ENCODE assay signal across 21 cellular contexts in the genomic region with DNA sequence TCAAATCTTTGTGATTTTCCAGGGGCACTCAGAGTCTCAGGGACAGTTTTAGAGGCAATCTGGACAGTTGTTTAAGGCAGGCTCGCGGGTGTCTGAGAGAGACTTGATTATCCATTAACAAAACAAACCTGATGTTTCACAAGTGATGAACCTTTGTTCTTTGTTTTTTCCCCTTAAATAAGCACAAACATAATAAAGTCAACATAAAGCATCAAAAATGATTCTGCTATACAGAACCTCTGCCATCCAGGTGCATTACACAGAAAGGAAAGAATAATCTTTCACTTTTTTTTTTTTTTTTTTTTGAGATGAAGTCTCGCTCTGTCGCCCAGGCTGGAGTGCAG. TPM values are rescaled to one million over a fixed set of nuclear protein-coding genes. Genes with fewer than 3 reads are reported as not detected.
DNase-seq lines count a peak whose midpoint lies in the region; ATAC-seq and TF ChIP-seq lines count a peak whose summit lies in the region.
"Had no signal": no experiment of that assay in that cellular context is flagged by ENCODE, and none has a peak within 500 bp of the region (broad histone marks: within the 10 kb centered on the region; RNA-seq: fewer than 3 reads in every experiment).

No MANE protein-coding gene starts in this region.

- TF ChIP-seq CTCF in CD8-positive, alpha-beta T cell (IDR thresholded peaks at IDR 0.05) = no peak
- TF ChIP-seq CTCF in mesothelial cell of epicardium (IDR thresholded peaks at IDR 0.05; ENCODE audit: unreplicated experiment) = no peak

- peaks cover 7% of the 10 kb centered on the region for H3K36me3 Mint-ChIP-seq in CD8-positive, alpha-beta T cell
- H3K36me3 Mint-ChIP-seq in mesothelial cell of epicardium = peaks cover 5% of the 10 kb centered on the region

- no peaks in the 10 kb centered on the region for H3K27me3 Mint-ChIP-seq in CD8-positive, alpha-beta T cell (ENCODE audit: low read depth)
- no peaks in the 10 kb centered on the region for H3K27me3 Mint-ChIP-seq in mesothelial cell of epicardium (ENCODE audit: low read depth)

- H3K4me1 Mint-ChIP-seq in CD8-positive, alpha-beta T cell (ENCODE audit: low read depth) = peaks cover 32% of the 10 kb centered on the region
- peaks cover 13% of the 10 kb centered on the region for H3K4me1 Mint-ChIP-seq in mesothelial cell of epicardium

- no peaks in the 10 kb centered on the region for H3K27me3 ChIP-seq in CD8-positive, alpha-beta T cell (ENCODE audit: insufficient read depth, low read length)
- H3K27me3 ChIP-seq in endocrine pancreas (ENCODE audit: control insufficient read depth, insufficient read depth, low read length) = no peaks in the 10 kb centered on the region
- H3K27me3 ChIP-seq: BLaER1 treated with 17β-estradiol and CSF1 and Interleukin-3, amounts not matched to agents 10 nM and 100 nM had no signal

- H3K4me1 ChIP-seq in CD8-positive, alpha-beta T cell (ENCODE audit: insufficient read depth, low read length) = peaks cover 7% of the 10 kb centered on the region
- H3K4me1 ChIP-seq in endocrine pancreas (ENCODE audit: control insufficient read depth, insufficient read depth, low read length) = no peaks in the 10 kb centered on the region
- H3K4me1 ChIP-seq: HAP-1 had no signal

- intact Hi-C loops in CD8-positive, alpha-beta T cell (cut with DNase I, micrococcal nuclease) = loop anchor here in 1 of 2 experiments (2.0 kb wide), 1 partner anchor 70 kb away; no protein-coding TSS in a partner anchor

- H3K36me3 ChIP-seq in CD8-positive, alpha-beta T cell (ENCODE audit: insufficient read depth, low read length) = no peaks in the 10 kb centered on the region
- no peaks in the 10 kb centered on the region for H3K36me3 ChIP-seq in endocrine pancreas (ENCODE audit: control insufficient read depth, insufficient read depth, low read length)
- H3K36me3 ChIP-seq: HAP-1 had no signal

- no peak for ATAC-seq in CD8-positive, alpha-beta T cell

- H3K27ac ChIP-seq in CD8-positive, alpha-beta T cell (ENCODE audit: low read depth, low read length) = no peak overlapping the region
- H3K27ac ChIP-seq: PC-9 had no signal

- no peak overlapping the region for H3K4me3 Mint-ChIP-seq in CD8-positive, alpha-beta T cell
- no peak overlapping the region for H3K4me3 Mint-ChIP-seq in mesothelial cell of epicardium
- H3K4me3 Mint-ChIP-seq: GM23338 had no signal

- H3K9ac ChIP-seq in endocrine pancreas (ENCODE audit: control insufficient read depth, insufficient read depth, low read length) = no peak overlapping the region

- no peaks in the 10 kb centered on the region for H3K9me3 Mint-ChIP-seq in CD8-positive, alpha-beta T cell
- no peaks in the 10 kb centered on the region for H3K9me3 Mint-ChIP-seq in mesothelial cell of epicardium
- H3K9me3 Mint-ChIP-seq: GM23338 had no signal

- no peaks in the 10 kb centered on the region for H3K9me3 ChIP-seq in CD8-positive, alpha-beta T cell (ENCODE audit: low read length)
- H3K9me3 ChIP-seq in endocrine pancreas (ENCODE audit: control insufficient read depth, low read length) = no peaks in the 10 kb centered on the region
- H3K9me3 ChIP-seq: BLaER1 treated with 17β-estradiol and CSF1 and Interleukin-3, amounts not matched to agents 10 nM and 100 nM; HAP-1 had no signal

- no peak overlapping the region for H3K4me3 ChIP-seq in CD8-positive, alpha-beta T cell (ENCODE audit: low read depth, low read length)
- H3K4me3 ChIP-seq in endocrine pancreas (ENCODE audit: control insufficient read depth, insufficient read depth, low read length) = peak overlapping the region; percentile 14
- H3K4me3 ChIP-seq: BLaER1 treated with 17β-estradiol and CSF1 and Interleukin-3, amounts not matched to agents 10 nM and 100 nM; GM12878; GM23338; HAP-1; PC-9 had no signal

- peak overlapping the region; percentile 27 for H3K27ac Mint-ChIP-seq in CD8-positive, alpha-beta T cell
- H3K27ac Mint-ChIP-seq in mesothelial cell of epicardium = peak overlapping the region; percentile 39
- H3K27ac Mint-ChIP-seq: GM23338 had no signal

- POLR2A ChIA-PET in CD8-positive, alpha-beta T cell (lab: Charles Lee) = no interaction called here

- CTCF ChIA-PET in CD8-positive, alpha-beta T cell (lab: Charles Lee) = no interaction called here

- DNase-seq in CD8-positive, alpha-beta T cell = no peak
- DNase-seq in mesothelial cell of epicardium (ENCODE audit: low spot score in 2 of 2, unreplicated experiment in 2 of 2) (no peak), Kasumi-1 (lab: John Stamatoyannopoulos, UW) (no peak), KG1 (lab: John Stamatoyannopoulos, UW) (no peak), hepatic stellate cell (ENCODE audit: low spot score) (no peak), cerebellar cortex (ENCODE audit: low spot score) (no peak)
- DNase-seq: DND-41, KBM-7, NCI-H1105, NCI-H2029 treated with DMSO at 0.1 percent for 48 hours, NCI-H226, NCI-H510A treated with DMSO at 0.1 percent for 48 hours, NCI-H748 treated with DMSO at 0.1 percent for 48 hours, PC-9, RPMI8226, SHP77 had no signal

RNA-seq across cellular contexts. Expression of a gene that starts 13.2 kb away (rescaled TPM):
- 10 to 100 TPM; 14.4 to 15.0 TPM for total RNA-seq in CD8-positive, alpha-beta T cell
- total RNA-seq in mesothelial cell of epicardium = 29.9 to 33.6 TPM (median 31.7 TPM) in 3 replicates
